21 cellular contexts compared by ENCODE assay signal in genomic region chr3:129054605-129055104, GRCh38.
A peak's percentile ranks its signal among the peaks of the same experiment; 100 is the strongest.
DNase-seq lines count a peak whose midpoint lies in the region; ATAC-seq and TF ChIP-seq lines count a peak whose summit lies in the region.
"Had no signal": no experiment of that assay in that cellular context is flagged by ENCODE, and none has a peak within 500 bp of the region (broad histone marks: within the 10 kb centered on the region; RNA-seq: fewer than 3 reads in every experiment).

No MANE protein-coding gene starts in this region.

- DNase-seq in NCI-H510A treated with DMSO at 0.1 percent for 48 hours (lab: John Stamatoyannopoulos, UW) (peak; percentile 26), NCI-H510A (lab: John Stamatoyannopoulos, UW) (no peak), NCI-H69 (lab: John Stamatoyannopoulos, UW) (peak; percentile 39), brain microvascular endothelial cell (peak; percentile 20), T1000 (lab: John Stamatoyannopoulos, UW) (no peak)
- no peak for DNase-seq in stimulated activated CD4-positive, alpha-beta T cell treated with anti-CD3 and anti-CD28 coated beads, Interleukin-4, amount 100 ng/mL, for 1 hour
- DNase-seq: activated CD8-positive, alpha-beta memory T cell treated with anti-CD3 and anti-CD28 coated beads, Interleukin-2, amount 50 U/mL, for 4 hours; activated naive CD4-positive, alpha-beta T cell treated with anti-CD3 and anti-CD28 coated beads for 36 hours; DMS 273 treated with DMSO at 0.1 percent for 48 hours; head of caudate nucleus; NCI-H2107; NCI-H748 treated with DMSO at 0.1 percent for 48 hours; retina; RPMI8226; stimulated activated CD4-positive, alpha-beta T cell treated with anti-CD3 and anti-CD28 coated beads, Interleukin-15, amount 100 ng/mL, for 24 hours; stimulated activated naive CD4-positive, alpha-beta T cell treated with Interleukin-2 at 50 U/mL for 16 hours; SW 1271 had no signal

- H3K36me3 ChIP-seq in brain microvascular endothelial cell (replicated peaks), result no peaks in the 10 kb centered on the region

- peak overlapping the region in 2 of 3 experiments; percentile 26 to 50 for H3K27ac Mint-ChIP-seq in nephron
- H3K27ac Mint-ChIP-seq: IgD-negative memory B cell, memory B cell had no signal

- H3K9me3 Mint-ChIP-seq in nephron, result no peaks in the 10 kb centered on the region
- H3K9me3 Mint-ChIP-seq: activated naive CD4-positive, alpha-beta T cell treated with anti-CD3 and anti-CD28 coated beads for 36 hours; IgD-negative memory B cell; memory B cell had no signal

- H3K4me3 ChIP-seq in brain microvascular endothelial cell (ENCODE audit: low read depth, low read length), result no peak overlapping the region

- peaks cover 26% of the 10 kb centered on the region for H3K4me1 Mint-ChIP-seq in nephron

- no peaks in the 10 kb centered on the region for H3K36me3 Mint-ChIP-seq in nephron (ENCODE audit: low read depth)

- in situ Hi-C loops in brain microvascular endothelial cell (cut with HindIII; ENCODE audit: low pct_ligation_motif_present, low sequenced_read_pairs), result no loop called here

- H3K27me3 ChIP-seq in brain microvascular endothelial cell (replicated peaks), result no peaks in the 10 kb centered on the region

- no peak overlapping the region for H3K27ac ChIP-seq in brain microvascular endothelial cell

- ATAC-seq in HG03025 (IDR thresholded peaks at IDR 0.05; ENCODE audit: low FRiP score, unreplicated experiment), result no peak

- H3K4me3 Mint-ChIP-seq in nephron, result no peak overlapping the region
- H3K4me3 Mint-ChIP-seq: activated naive CD4-positive, alpha-beta T cell treated with anti-CD3 and anti-CD28 coated beads for 36 hours; IgD-negative memory B cell; memory B cell had no signal

- TF ChIP-seq CTCF in brain microvascular endothelial cell (IDR thresholded peaks at IDR 0.05; ENCODE audit: low read depth, low read length, missing control alignments), result no peak
- no peak for TF ChIP-seq CTCF in nephron (IDR thresholded peaks at IDR 0.05; ENCODE audit: unreplicated experiment in 3 of 3)

- peaks cover 22% of the 10 kb centered on the region for H3K27me3 Mint-ChIP-seq in nephron (ENCODE audit: low read depth)

Comparison
In these comparisons a context has a peak if more than half of its experiments do, and no peak if none do; other contexts are left out.
1. DNase-seq: peak in NCI-H510A treated with DMSO at 0.1 percent for 48 hours (single experiment), NCI-H69 (single experiment) and brain microvascular endothelial cell (single experiment); none in NCI-H510A (single experiment), T1000 (single experiment) and stimulated activated CD4-positive, alpha-beta T cell treated with anti-CD3 and anti-CD28 coated beads, Interleukin-4, amount 100 ng/mL, for 1 hour (single experiment).